Comparison of ENCODE assay signal across 11 cellular contexts in the genomic region with DNA sequence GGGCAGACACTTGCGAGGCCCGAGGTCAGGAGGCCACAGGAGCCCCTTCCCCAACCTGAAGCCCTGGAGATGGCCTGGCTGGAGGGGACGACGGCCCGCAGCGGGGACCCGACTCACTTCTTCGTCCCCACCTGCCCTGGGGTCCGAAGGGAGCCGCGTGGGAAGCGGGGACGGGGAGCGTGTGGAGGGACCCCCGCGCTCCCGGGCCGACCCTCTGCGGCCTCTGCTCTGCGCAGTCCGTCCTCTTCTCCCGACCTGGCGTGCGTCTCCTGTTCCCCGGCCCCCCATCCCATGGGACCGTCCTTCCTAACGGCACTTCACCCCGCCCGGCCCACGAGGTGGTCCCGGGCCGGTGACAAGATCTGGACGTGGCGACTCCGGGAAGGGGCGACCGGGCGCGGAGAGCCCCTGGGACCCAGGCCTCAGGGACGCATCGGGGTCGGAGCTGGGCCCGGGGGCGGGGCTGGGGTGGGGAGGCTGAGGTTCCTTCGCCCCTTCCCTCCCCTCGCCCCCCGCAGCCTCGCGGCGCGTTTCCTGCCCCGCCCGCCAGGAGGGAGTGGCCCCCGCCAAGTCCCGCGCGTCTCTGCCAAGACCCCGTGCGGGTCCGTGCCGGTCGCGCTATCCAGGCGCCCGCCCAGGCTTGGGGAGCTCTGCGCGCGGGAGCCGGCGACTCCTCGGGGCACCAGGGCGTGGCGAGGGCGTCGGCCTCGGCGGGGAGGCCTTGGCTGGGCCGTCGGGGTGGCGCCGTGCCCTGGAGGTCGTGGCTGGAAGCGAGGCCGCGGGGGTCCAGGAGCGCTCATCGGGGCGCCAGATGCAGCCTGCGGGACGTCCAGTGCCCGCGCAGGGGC.
DNase-seq lines count a peak whose midpoint lies in the region; ATAC-seq and TF ChIP-seq lines count a peak whose summit lies in the region.
"Had no signal": no experiment of that assay in that cellular context is flagged by ENCODE, and none has a peak within 500 bp of the region (broad histone marks: within the 10 kb centered on the region; RNA-seq: fewer than 3 reads in every experiment).

No MANE protein-coding gene starts in this region.

- in situ Hi-C loops in IMR-90 (cut with MboI; ENCODE audit: low sequenced_read_pairs), result no loop called here

- H3K23ac ChIP-seq in IMR-90 (ENCODE audit: low read depth, low read length), result no peak overlapping the region

- WGBS in IMR-90 (ENCODE audit: extremely low coverage in 2 of 2, insufficient read length in 1 of 2), 2 experiments, result 16% methylated on average over 43 of the region's 92 CpGs; no CpG with 5 or more reads in 1 of the 2 experiments
- 19 to 22% methylated on average over 69 to 92 of the region's 92 CpGs for WGBS in esophagus, 2 donors

- H3K4me1 Mint-ChIP-seq in mesothelial cell of epicardium (no peaks in the 10 kb centered on the region), CD14-positive monocyte (peaks cover 6% of the 10 kb centered on the region)
- H3K4me1 Mint-ChIP-seq in activated T-helper 17 cell treated with anti-CD3 and anti-CD28 coated beads, Interleukin-2, amount 50 U/mL, for 72 hours, result no peaks in the 10 kb centered on the region

- H3K4me1 ChIP-seq in IMR-90 (ENCODE audit: control insufficient read depth, insufficient read depth, low read length) (no peaks in the 10 kb centered on the region), esophagus (ENCODE audit: control insufficient read depth in 2 of 2, insufficient read depth in 2 of 2, low read length in 1 of 2) (peaks cover 2 to 6% of the 10 kb centered on the region in 2 donors), thoracic aorta (ENCODE audit: control insufficient read depth in 1 of 2, low read depth in 2 of 2) (peaks cover 0 to 4% of the 10 kb centered on the region in 2 donors)

- peak overlapping the region; percentile 51 for H3K4me3 Mint-ChIP-seq in mesothelial cell of epicardium
- H3K4me3 Mint-ChIP-seq in activated T-helper 17 cell treated with anti-CD3 and anti-CD28 coated beads, Interleukin-2, amount 50 U/mL, for 72 hours, result no peak overlapping the region
- H3K4me3 Mint-ChIP-seq in CD14-positive monocyte, result peak overlapping the region in 1 of 2 donors; percentile 64

- POLR2A ChIA-PET in IMR-90 (lab: Charles Lee; ENCODE audit: unreplicated experiment), result no interaction called here

- CTCF ChIA-PET in IMR-90 (lab: Yijun Ruan, JAX), result no interaction called here

- TF ChIP-seq POLR2A in IMR-90 (IDR thresholded peaks at IDR 0.05; ENCODE audit: low read depth, low read length), result no peak

- H3K27ac Mint-ChIP-seq in mesothelial cell of epicardium, result no peak overlapping the region
- no peak overlapping the region for H3K27ac Mint-ChIP-seq in activated T-helper 17 cell treated with anti-CD3 and anti-CD28 coated beads, Interleukin-2, amount 50 U/mL, for 72 hours
- no peak overlapping the region for H3K27ac Mint-ChIP-seq in CD14-positive monocyte

- no peaks in the 10 kb centered on the region for H4K20me1 ChIP-seq in IMR-90 (ENCODE audit: insufficient read depth, low read length)

- no peak for TF ChIP-seq RAD21 in IMR-90 (IDR thresholded peaks at IDR 0.05; ENCODE audit: low read length)

- H3K18ac ChIP-seq in IMR-90 (ENCODE audit: low read depth, low read length), result no peak overlapping the region

- H4K8ac ChIP-seq in IMR-90 (ENCODE audit: low read depth in 2 of 2, low read length in 2 of 2), result no peak overlapping the region

- H2AFZ ChIP-seq in IMR-90 (replicated peaks; ENCODE audit: low read length, poor library complexity), result peak overlapping the region; percentile 34

- H4K91ac ChIP-seq in IMR-90 (ENCODE audit: insufficient read depth, low read depth, low read length), result no peak overlapping the region

- H2BK5ac ChIP-seq in IMR-90 (ENCODE audit: low read depth, low read length, poor library complexity, severe bottlenecking), result no peak overlapping the region

- H3K4me2 ChIP-seq in IMR-90 (ENCODE audit: low read depth, low read length), result no peak overlapping the region; the same call in 1 of the 2 replicates

- no TSS peak for BruUV-seq in IMR-90 (replicated peaks; lab: Mats Ljungman, UMichigan)

- no peak overlapping the region; the same call in 1 of the 2 replicates for H3K56ac ChIP-seq in IMR-90 (ENCODE audit: extremely low read depth, insufficient read depth, low read length)

- H3K79me1 ChIP-seq in IMR-90 (ENCODE audit: low read depth in 1 of 2, low read length in 2 of 2), result no peaks in the 10 kb centered on the region

- no peak overlapping the region for H2BK20ac ChIP-seq in IMR-90 (ENCODE audit: low read depth, low read length)

- ATAC-seq in IMR-90 (ENCODE audit: low read depth), result peak; percentile 37
- no peak for ATAC-seq in thoracic aorta (ENCODE audit: insufficient number of reproducible peaks, low FRiP score, low read depth)
- no peak for ATAC-seq in activated T-helper 17 cell treated with anti-CD3 and anti-CD28 coated beads, Interleukin-2, amount 50 U/mL, for 72 hours (replicated peaks)
- ATAC-seq in GM21619 (IDR thresholded peaks at IDR 0.05; ENCODE audit: unreplicated experiment), result no peak

- H3K4me3 ChIP-seq in IMR-90 (ENCODE audit: insufficient read depth, low read depth, low read length) (no peak overlapping the region; the same call in 1 of the 2 replicates), esophagus (ENCODE audit: low read depth in 1 of 2, low read length in 2 of 2) (peak overlapping the region; percentile 29 to 44), thoracic aorta (peak overlapping the region; percentile 60)

- no peak overlapping the region for H2AK5ac ChIP-seq in IMR-90 (ENCODE audit: low read depth, low read length)

- H3K9me3 Mint-ChIP-seq in mesothelial cell of epicardium, result peaks cover 4% of the 10 kb centered on the region
- H3K9me3 Mint-ChIP-seq in activated T-helper 17 cell treated with anti-CD3 and anti-CD28 coated beads, Interleukin-2, amount 50 U/mL, for 72 hours, result no peaks in the 10 kb centered on the region
- peaks cover 0 to 13% (median 5%) of the 10 kb centered on the region in 7 donors for H3K9me3 Mint-ChIP-seq in CD14-positive monocyte

- H3K9me3 ChIP-seq in IMR-90 (ENCODE audit: control insufficient read depth, insufficient read depth, low read length), result peaks cover 8% of the 10 kb centered on the region
- peaks cover 0 to 3% of the 10 kb centered on the region in 2 donors for H3K9me3 ChIP-seq in esophagus (ENCODE audit: control insufficient read depth in 2 of 2, insufficient read depth in 1 of 2, low read depth in 1 of 2, low read length in 1 of 2)
- peaks cover 3% of the 10 kb centered on the region for H3K9me3 ChIP-seq in thoracic aorta

- dilution Hi-C loops in IMR-90 (cut with HindIII; ENCODE audit: low sequenced_read_pairs, unreplicated experiment), result no loop called here

- H2BK120ac ChIP-seq in IMR-90 (ENCODE audit: low read depth, low read length), result no peak overlapping the region

- H3K4ac ChIP-seq in IMR-90 (ENCODE audit: low read depth, low read length), result no peak overlapping the region

- H3K27me3 Mint-ChIP-seq in mesothelial cell of epicardium (ENCODE audit: low read depth) (peaks cover 49% of the 10 kb centered on the region), CD14-positive monocyte (ENCODE audit: low read depth in 3 of 3) (peaks cover 52 to 67% (median 53%) of the 10 kb centered on the region in 3 donors)
- H3K27me3 Mint-ChIP-seq in activated T-helper 17 cell treated with anti-CD3 and anti-CD28 coated beads, Interleukin-2, amount 50 U/mL, for 72 hours, result peaks cover 44% of the 10 kb centered on the region

- no peak overlapping the region for H3K9ac ChIP-seq in IMR-90 (ENCODE audit: low read depth, low read length)

- H2AK9ac ChIP-seq in IMR-90 (replicated peaks; ENCODE audit: low read depth, low read length, poor library complexity), result no peak overlapping the region

- H3K36me3 ChIP-seq in IMR-90 (ENCODE audit: control insufficient read depth, insufficient read depth, low read length), result no peaks in the 10 kb centered on the region
- no peaks in the 10 kb centered on the region for H3K36me3 ChIP-seq in esophagus (ENCODE audit: control insufficient read depth in 2 of 2, insufficient read depth in 2 of 2, low read length in 1 of 2)
- no peaks in the 10 kb centered on the region for H3K36me3 ChIP-seq in thoracic aorta

- H3K9me1 ChIP-seq in IMR-90 (ENCODE audit: insufficient read depth, low read length), result no peaks in the 10 kb centered on the region

- H3K27ac ChIP-seq in IMR-90 (ENCODE audit: insufficient read depth, low read length), result no peak overlapping the region
- no peak overlapping the region for H3K27ac ChIP-seq in esophagus (ENCODE audit: low read depth in 2 of 2, low read length in 1 of 2)
- H3K27ac ChIP-seq in thoracic aorta, result no peak overlapping the region

- intact Hi-C loops in IMR-90 (cut with micrococcal nuclease) (no loop called here), CD14-positive monocyte (cut with micrococcal nuclease) (no loop called here)

- no peak for DNase-seq in IMR-90
- peak in 1 of 2 experiments; percentile 57 for DNase-seq in mesothelial cell of epicardium (ENCODE audit: low spot score in 2 of 2, unreplicated experiment in 2 of 2)
- no peak for DNase-seq in thoracic aorta (ENCODE audit: low spot score)
- DNase-seq in GM20000 (ENCODE audit: low spot score), result no peak
- DNase-seq in CD14-positive monocyte (ENCODE audit: low spot score), result no peak
- DNase-seq: cerebellar nuclear complex, hippocampal formation, Kasumi-1 had no signal

- H3K27me3 ChIP-seq in IMR-90 (ENCODE audit: control insufficient read depth, insufficient read depth, low read length) (peaks cover 64% of the 10 kb centered on the region), esophagus (ENCODE audit: control insufficient read depth in 1 of 2, insufficient read depth in 2 of 2, low read length in 2 of 2) (no peaks in the 10 kb centered on the region), thoracic aorta (replicated peaks; ENCODE audit: insufficient read depth) (peaks cover 7% of the 10 kb centered on the region)

- H3K36me3 Mint-ChIP-seq in mesothelial cell of epicardium, result no peaks in the 10 kb centered on the region
- no peaks in the 10 kb centered on the region for H3K36me3 Mint-ChIP-seq in activated T-helper 17 cell treated with anti-CD3 and anti-CD28 coated beads, Interleukin-2, amount 50 U/mL, for 72 hours (ENCODE audit: low read depth)
- H3K36me3 Mint-ChIP-seq in CD14-positive monocyte, result no peaks in the 10 kb centered on the region

- no peak overlapping the region for H4K5ac ChIP-seq in IMR-90 (ENCODE audit: low read depth, low read length)

- H2BK15ac ChIP-seq in IMR-90 (ENCODE audit: low read depth, low read length), result no peak overlapping the region

- no peak for TF ChIP-seq CTCF in IMR-90 (conservative IDR thresholded peaks at IDR 0.05; ENCODE audit: low read depth, low read length)
- no peak for TF ChIP-seq CTCF in mesothelial cell of epicardium (IDR thresholded peaks at IDR 0.05; ENCODE audit: unreplicated experiment)
- TF ChIP-seq CTCF in thoracic aorta (IDR thresholded peaks at IDR 0.05), result no peak
- no peak for TF ChIP-seq CTCF in GM20000 (IDR thresholded peaks at IDR 0.05; ENCODE audit: extremely low read depth, missing control alignments)
- TF ChIP-seq CTCF in CD14-positive monocyte (IDR thresholded peaks at IDR 0.05), result no peak

- no peak overlapping the region for H3K14ac ChIP-seq in IMR-90 (replicated peaks; ENCODE audit: low read depth, low read length)

TF ChIP-seq in IMR-90, 13 proteins besides CTCF, POLR2A, EP300 and RAD21 (continues in another document):
- TF ChIP-seq NFE2L2 (IDR thresholded peaks at IDR 0.05; ENCODE audit: low read depth, low read length) (no peak), RFX5 (IDR thresholded peaks at IDR 0.05; ENCODE audit: low read depth, low read length) (no peak), MXI1 (IDR thresholded peaks at IDR 0.05; ENCODE audit: borderline replicate concordance, low read depth, low read length) (no peak)
